1 cellular context compared by ENCODE assay signal in the genomic region with DNA sequence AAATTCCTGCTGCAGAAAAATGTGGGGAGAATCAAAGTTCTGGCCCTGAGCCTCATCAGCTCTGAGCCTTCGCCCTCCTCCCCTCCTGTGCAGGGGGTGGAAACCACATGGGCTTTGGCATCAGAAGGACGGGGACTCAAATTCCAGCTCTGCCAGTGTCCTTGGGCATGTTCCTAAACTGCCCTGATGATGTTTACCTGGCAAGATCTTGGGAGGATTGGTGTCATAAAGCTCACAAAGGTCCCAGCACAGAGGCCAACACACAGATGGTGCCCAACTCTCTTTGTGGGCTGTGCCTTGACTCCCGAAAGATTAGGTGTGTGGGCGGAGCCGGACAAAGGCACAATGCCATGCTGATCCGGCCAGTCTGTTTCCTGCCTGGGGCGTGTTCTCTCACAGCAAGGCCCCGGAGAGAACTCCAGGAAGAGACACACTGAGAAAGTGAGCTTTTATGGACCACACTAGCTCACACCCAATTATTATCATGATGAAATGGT.
TF ChIP-seq lines count a peak whose summit lies in the region.

No MANE protein-coding gene starts in this region.

TF ChIP-seq in HCT116, 20 proteins besides CTCF, POLR2A, EP300 and RAD21 (continued from another document):
- TF ChIP-seq, protein P1, sequence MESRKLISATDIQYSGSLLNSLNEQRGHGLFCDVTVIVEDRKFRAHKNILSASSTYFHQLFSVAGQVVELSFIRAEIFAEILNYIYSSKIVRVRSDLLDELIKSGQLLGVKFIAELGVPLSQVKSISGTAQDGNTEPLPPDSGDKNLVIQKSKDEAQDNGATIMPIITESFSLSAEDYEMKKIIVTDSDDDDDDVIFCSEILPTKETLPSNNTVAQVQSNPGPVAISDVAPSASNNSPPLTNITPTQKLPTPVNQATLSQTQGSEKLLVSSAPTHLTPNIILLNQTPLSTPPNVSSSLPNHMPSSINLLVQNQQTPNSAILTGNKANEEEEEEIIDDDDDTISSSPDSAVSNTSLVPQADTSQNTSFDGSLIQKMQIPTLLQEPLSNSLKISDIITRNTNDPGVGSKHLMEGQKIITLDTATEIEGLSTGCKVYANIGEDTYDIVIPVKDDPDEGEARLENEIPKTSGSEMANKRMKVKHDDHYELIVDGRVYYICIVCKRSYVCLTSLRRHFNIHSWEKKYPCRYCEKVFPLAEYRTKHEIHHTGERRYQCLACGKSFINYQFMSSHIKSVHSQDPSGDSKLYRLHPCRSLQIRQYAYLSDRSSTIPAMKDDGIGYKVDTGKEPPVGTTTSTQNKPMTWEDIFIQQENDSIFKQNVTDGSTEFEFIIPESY (IDR thresholded peaks at IDR 0.05; ENCODE audit: extremely low read depth, insufficient replicate concordance, low read length) = no peak
